Comparison of ENCODE assay signal across 25 cellular contexts in the genomic region with DNA sequence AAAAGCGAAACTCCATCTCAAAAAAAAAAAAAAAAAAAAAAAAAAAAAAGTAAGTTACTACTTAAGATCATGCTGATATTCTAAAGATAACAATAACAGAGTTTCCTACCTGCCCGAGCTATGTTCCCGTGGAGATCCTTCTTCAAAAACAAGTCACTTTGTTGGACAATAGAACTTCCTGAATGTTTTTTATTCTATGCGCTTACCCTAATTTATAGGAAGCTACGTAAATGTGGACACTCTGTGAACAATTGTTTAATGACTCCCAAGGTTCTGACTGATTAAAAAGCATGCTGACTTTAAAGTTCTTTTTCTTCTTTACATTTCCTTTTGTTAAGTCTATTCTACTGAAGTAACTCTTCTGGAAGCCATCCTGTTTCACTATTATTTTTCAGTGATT.
"Had no signal": no experiment of that assay in that cellular context is flagged by ENCODE, and none has a peak within 500 bp of the region (broad histone marks: within the 10 kb centered on the region; RNA-seq: fewer than 3 reads in every experiment).

No MANE protein-coding gene starts in this region.

- DNase-seq: activated CD4-positive, alpha-beta T cell treated with anti-CD3 and anti-CD28 coated beads for 1 hour; activated CD4-positive, alpha-beta T cell treated with anti-CD3 and anti-CD28 coated beads, Interleukin-2, amount 50 U/mL, for 1 hour; activated gamma-delta T cell treated with Interleukin-2 at 50 U/mL for 16 hours; activated T-cell treated with anti-CD3 and anti-CD28 coated beads, Interleukin-2, amount 50 U/mL, for 1 hour; anterior cingulate cortex; body of pancreas; effector CD8-positive, alpha-beta T cell; esophagus squamous epithelium; immature natural killer cell; left lung; mammary epithelial cell; midbrain; natural killer cell; ovary; psoas muscle; stimulated activated CD4-positive, alpha-beta T cell treated with anti-CD3 and anti-CD28 coated beads, Interleukin-12 subunit alpha, Interleukin-12 subunit beta, amount 100 ng/mL, for 4 hours; stimulated activated CD4-positive, alpha-beta T cell treated with anti-CD3 and anti-CD28 coated beads, Interleukin-4, amount 100 ng/mL, for 4 hours; stimulated activated naive CD8-positive, alpha-beta T cell treated with anti-CD3 and anti-CD28 coated beads, Interleukin-15, Interleukin-2, amounts not matched to agents 100 U/mL and 50 U/mL, for 24 hours; substantia nigra; thyroid gland had no signal

- H3K4me1 Mint-ChIP-seq: immature natural killer cell, natural killer cell had no signal

- H3K27me3 ChIP-seq: body of pancreas, esophagus squamous epithelium, gastroesophageal sphincter, left lung, ovary, right atrium auricular region, thyroid gland had no signal

- H3K36me3 Mint-ChIP-seq: activated naive CD4-positive, alpha-beta T cell treated with anti-CD3 and anti-CD28 coated beads, Interleukin-2, amount 50 U/mL, for 24 hours; immature natural killer cell; natural killer cell had no signal

- ATAC-seq: body of pancreas; gastroesophageal sphincter; left lung; natural killer cell; psoas muscle; stimulated activated naive CD8-positive, alpha-beta T cell treated with anti-CD3 and anti-CD28 coated beads, Interleukin-15, Interleukin-2, amounts not matched to agents 100 U/mL and 50 U/mL, for 24 hours had no signal

- H3K4me3 ChIP-seq: body of pancreas, esophagus squamous epithelium, gastroesophageal sphincter, left lung, ovary, psoas muscle, right atrium auricular region, thyroid gland had no signal

- H3K9me3 ChIP-seq: body of pancreas, esophagus squamous epithelium, gastroesophageal sphincter, left lung, ovary, psoas muscle, right atrium auricular region, thyroid gland had no signal

- H3K27ac Mint-ChIP-seq: activated naive CD4-positive, alpha-beta T cell treated with anti-CD3 and anti-CD28 coated beads, Interleukin-2, amount 50 U/mL, for 24 hours; dendritic cell treated with granulocyte-macrophage colony-stimulating factor and Interleukin-4, amounts not matched to agents 40 ng/mL and 50 ng/mL, for 4 days; immature natural killer cell; natural killer cell had no signal

- H3K9me3 Mint-ChIP-seq: activated naive CD4-positive, alpha-beta T cell treated with anti-CD3 and anti-CD28 coated beads, Interleukin-2, amount 50 U/mL, for 24 hours; dendritic cell treated with granulocyte-macrophage colony-stimulating factor and Interleukin-4, amounts not matched to agents 40 ng/mL and 50 ng/mL, for 4 days; immature natural killer cell; natural killer cell had no signal

- H3K4me3 Mint-ChIP-seq: activated naive CD4-positive, alpha-beta T cell treated with anti-CD3 and anti-CD28 coated beads, Interleukin-2, amount 50 U/mL, for 24 hours; dendritic cell treated with granulocyte-macrophage colony-stimulating factor and Interleukin-4, amounts not matched to agents 40 ng/mL and 50 ng/mL, for 4 days; immature natural killer cell; natural killer cell had no signal

- H3K27ac ChIP-seq: body of pancreas, gastroesophageal sphincter, ovary, psoas muscle, thyroid gland, VCaP had no signal

- H3K36me3 ChIP-seq: esophagus squamous epithelium, gastroesophageal sphincter, left lung, ovary, right atrium auricular region, thyroid gland had no signal
